12 cellular contexts compared by ENCODE assay signal in genomic region chr17:57109393-57110151, GRCh38. TPM values are rescaled to one million over a fixed set of nuclear protein-coding genes. Genes with fewer than 3 reads are reported as not detected.
DNase-seq lines count a peak whose midpoint lies in the region; ATAC-seq and TF ChIP-seq lines count a peak whose summit lies in the region.
"Had no signal": no experiment of that assay in that cellular context is flagged by ENCODE, and none has a peak within 500 bp of the region (broad histone marks: within the 10 kb centered on the region; RNA-seq: fewer than 3 reads in every experiment).

No MANE protein-coding gene starts in this region.

- H3K4me1 ChIP-seq in ascending aorta (peaks cover 21 to 48% of the 10 kb centered on the region in 2 donors), left ventricle myocardium inferior (peaks cover 100% of the 10 kb centered on the region)

- H3K27ac Mint-ChIP-seq in immature natural killer cell = no peak overlapping the region
- H3K27ac Mint-ChIP-seq: natural killer cell had no signal

- H3K4me3 Mint-ChIP-seq in immature natural killer cell = no peak overlapping the region
- H3K4me3 Mint-ChIP-seq: natural killer cell had no signal

- peak; percentile 66 for ATAC-seq in sciatic nerve
- no peak for ATAC-seq in HG03354 (IDR thresholded peaks at IDR 0.05; ENCODE audit: poor library complexity, severe bottlenecking, unreplicated experiment)
- ATAC-seq: natural killer cell had no signal

- no peaks in the 10 kb centered on the region for H3K9me3 Mint-ChIP-seq in immature natural killer cell
- H3K9me3 Mint-ChIP-seq: natural killer cell had no signal

- peaks cover 14% of the 10 kb centered on the region for H3K36me3 ChIP-seq in H7 (replicated peaks; ENCODE audit: control insufficient read depth, insufficient read depth, low read length)
- H3K36me3 ChIP-seq in ascending aorta = peaks cover 19 to 48% of the 10 kb centered on the region in 2 donors
- peaks cover 30% of the 10 kb centered on the region for H3K36me3 ChIP-seq in left ventricle myocardium inferior

- H3K4me3 ChIP-seq in H7 (ENCODE audit: insufficient read depth, low read depth, low read length) (no peak overlapping the region), ascending aorta (peak overlapping the region in 1 of 2 donors; percentile 21), left ventricle myocardium inferior (peak overlapping the region; percentile 17)
- H3K4me3 ChIP-seq: MG63 had no signal

- H3K27ac ChIP-seq in ascending aorta (peak overlapping the region; percentile 90 to 91), left ventricle myocardium inferior (replicated peaks) (peak overlapping the region; percentile 95)

- TF ChIP-seq CTCF in ascending aorta (IDR thresholded peaks at IDR 0.05) (peak in 1 of 3 experiments; percentile 22), left ventricle myocardium inferior (IDR thresholded peaks at IDR 0.05; ENCODE audit: borderline replicate concordance) (peak; percentile 49)

- H3K27me3 ChIP-seq in H7 (ENCODE audit: control insufficient read depth, insufficient read depth, low read length) (no peaks in the 10 kb centered on the region), ascending aorta (no peaks in the 10 kb centered on the region), left ventricle myocardium inferior (ENCODE audit: low read depth) (no peaks in the 10 kb centered on the region)
- H3K27me3 ChIP-seq: MG63 had no signal

- H3K9me3 ChIP-seq in ascending aorta = no peaks in the 10 kb centered on the region
- no peaks in the 10 kb centered on the region for H3K9me3 ChIP-seq in left ventricle myocardium inferior (replicated peaks)
- H3K9me3 ChIP-seq: MG63 had no signal

- no peaks in the 10 kb centered on the region for H3K27me3 Mint-ChIP-seq in immature natural killer cell (ENCODE audit: low read depth in 3 of 3)

- H3K36me3 Mint-ChIP-seq in immature natural killer cell = peaks cover 3 to 10% (median 4%) of the 10 kb centered on the region in 3 donors
- H3K36me3 Mint-ChIP-seq: natural killer cell had no signal

- peak; percentile 66 for DNase-seq in H7
- DNase-seq in ascending aorta (ENCODE audit: low spot score in 2 of 2) = no peak
- peak; percentile 75 for DNase-seq in left ventricle myocardium inferior
- DNase-seq in sciatic nerve (ENCODE audit: low spot score) = no peak
- DNase-seq in A172 (ENCODE audit: low spot score) = no peak
- DNase-seq in immature natural killer cell = no peak
- no peak for DNase-seq in middle frontal gyrus (ENCODE audit: extremely low spot score, low spot score)
- DNase-seq: EL, MG63, natural killer cell, SIG-M5 had no signal

- intact Hi-C loops in ascending aorta (cut with DNase I) (loop anchor here (1.0 to 10.0 kb wide), 6 partner anchors 17 to 1845 kb away; partner anchors contain the start of genes AKAP1, HLF and SRSF1), left ventricle myocardium inferior (cut with micrococcal nuclease) (no loop called here), sciatic nerve (cut with DNase I) (no loop called here)

- no peaks in the 10 kb centered on the region for H3K4me1 Mint-ChIP-seq in immature natural killer cell

RNA-seq across cellular contexts. Expression of gene AKAP1, which starts 24.5 kb away (rescaled TPM):
- 62.6 and 67.8 TPM in 2 replicates for total RNA-seq in H7 (2014; rRNA removed; shearing (Covaris generic))
- total RNA-seq in ascending aorta (127 TPM), left ventricle myocardium inferior (214 TPM), sciatic nerve (25.3 TPM)
- total RNA-seq in A172 (2014; rRNA removed; shearing (Covaris generic)) = 22.0 and 38.5 TPM in 2 replicates
- 10 to 100 TPM in 1 of 3 donors, 1 to 10 TPM in 2; 3.6 to 13.3 (median 6.1) TPM for polyA plus RNA-seq in immature natural killer cell

Comparison
In these comparisons a context has a peak if more than half of its experiments do, and no peak if none do; other contexts are left out.
1. DNase-seq: peak in H7 (single experiment) and left ventricle myocardium inferior (single experiment); none in ascending aorta (0 of 2), sciatic nerve (single experiment), A172 (single experiment), immature natural killer cell (0 of 3) and middle frontal gyrus (single experiment).